ENCODE assay signal across 1 cellular context in genomic region chr2:172425336-172425735, GRCh38.
A peak's percentile ranks its signal among the peaks of the same experiment; 100 is the strongest.
TF ChIP-seq lines count a peak whose summit lies in the region.

No MANE protein-coding gene starts in this region.

TF ChIP-seq in HepG2, 621 proteins besides CTCF, POLR2A, EP300 and RAD21:
- TF ChIP-seq ONECUT2 (CRISPR knock-in tag; IDR thresholded peaks at IDR 0.05) (no peak), STAG1 (CRISPR knock-in tag; IDR thresholded peaks at IDR 0.05) (peak; percentile 28; the same call in 1 of the 2 replicates), ZNF652 (CRISPR knock-in tag; IDR thresholded peaks at IDR 0.05; ENCODE audit: borderline replicate concordance, low read depth) (no peak), RNF2 (conservative IDR thresholded peaks at IDR 0.05; ENCODE audit: low read depth) (no peak), ARID4A (CRISPR knock-in tag; IDR thresholded peaks at IDR 0.05; ENCODE audit: borderline replicate concordance) (no peak), NFKB2 (CRISPR knock-in tag; IDR thresholded peaks at IDR 0.05; ENCODE audit: borderline replicate concordance) (no peak), ZNF337 (CRISPR knock-in tag; IDR thresholded peaks at IDR 0.05; ENCODE audit: borderline replicate concordance, low read depth) (no peak)
